18 cellular contexts compared by ENCODE assay signal in the genomic region with DNA sequence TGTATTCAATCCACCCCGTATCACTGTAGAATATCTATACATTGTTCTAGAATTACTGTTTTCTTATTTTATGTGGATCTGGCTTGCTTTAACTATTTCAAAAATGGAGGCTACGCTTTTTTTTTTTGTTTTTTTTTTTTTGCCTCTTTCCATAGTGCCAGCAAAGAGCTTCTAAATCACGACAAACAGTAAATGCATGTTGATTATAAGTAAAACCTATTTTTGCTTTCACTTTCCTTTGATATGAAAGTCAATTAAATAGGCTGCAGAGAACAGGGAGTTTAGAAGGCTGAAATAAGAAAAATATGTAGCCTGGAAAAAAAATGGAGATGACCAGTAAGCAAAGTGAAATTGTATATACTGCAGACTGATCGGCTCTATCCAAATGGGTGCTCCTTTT.
DNase-seq lines count a peak whose midpoint lies in the region; ATAC-seq and TF ChIP-seq lines count a peak whose summit lies in the region.
"Had no signal": no experiment of that assay in that cellular context is flagged by ENCODE, and none has a peak within 500 bp of the region (broad histone marks: within the 10 kb centered on the region; RNA-seq: fewer than 3 reads in every experiment).

No MANE protein-coding gene starts in this region.

- no peak for DNase-seq in activated naive CD4-positive, alpha-beta T cell treated with anti-CD3 and anti-CD28 coated beads for 36 hours
- no peak for DNase-seq in activated naive CD4-positive, alpha-beta T cell treated with anti-CD3 and anti-CD28 coated beads, Interleukin-2, amount 50 U/mL, for 16 hours
- no peak for DNase-seq in activated naive CD8-positive, alpha-beta T cell treated with anti-CD3 and anti-CD28 coated beads for 36 hours
- DNase-seq in spleen (no peak), SW480 (ENCODE audit: low spot score) (no peak), epidermal melanocyte (ENCODE audit: insufficient read length, low spot score) (no peak)
- DNase-seq: Caco-2, dermis blood vessel endothelial cell, MV-4-11, NCI-H187 treated with DMSO at 0.1 percent for 48 hours had no signal

- peak overlapping the region; percentile 92 for H3K4me2 ChIP-seq in OCI-LY3 (ENCODE audit: low read length)

- H3K36me3 Mint-ChIP-seq in activated naive CD4-positive, alpha-beta T cell treated with anti-CD3 and anti-CD28 coated beads for 36 hours (ENCODE audit: low read depth): peaks cover 24% of the 10 kb centered on the region
- peaks cover 28% of the 10 kb centered on the region for H3K36me3 Mint-ChIP-seq in activated naive CD8-positive, alpha-beta T cell treated with anti-CD3 and anti-CD28 coated beads for 36 hours
- H3K36me3 Mint-ChIP-seq: mesothelial cell of epicardium had no signal

- CTCF ChIA-PET in activated naive CD4-positive, alpha-beta T cell treated with anti-CD3 and anti-CD28 coated beads for 36 hours (lab: Charles Lee): interaction anchor here (0.6 to 4.6 kb wide), 9 partner anchors 15 to 1603 kb away, joined by 3 to 26 read pairs (median 3); no protein-coding TSS in a partner anchor

- H3K27me3 ChIP-seq in OCI-LY3 (ENCODE audit: low read depth, low read length): no peaks in the 10 kb centered on the region
- H3K27me3 ChIP-seq in spleen (replicated peaks in 1 of 7): no peaks in the 10 kb centered on the region
- H3K27me3 ChIP-seq: breast epithelium, gastroesophageal sphincter, right atrium auricular region had no signal

- no peak for TF ChIP-seq POLR2A in spleen (IDR thresholded peaks at IDR 0.05)

- intact Hi-C loops in activated naive CD4-positive, alpha-beta T cell treated with anti-CD3 and anti-CD28 coated beads for 36 hours (cut with micrococcal nuclease): no loop called here
- intact Hi-C loops in spleen (cut with DNase I; ENCODE audit: low total_unique reads): no loop called here

- peak overlapping the region; percentile 6; the same call in 1 of the 2 replicates for H2AFZ ChIP-seq in OCI-LY3 (ENCODE audit: low read depth, low read length)

- H3K4me1 ChIP-seq in OCI-LY3 (ENCODE audit: low read length) (peaks cover 87% of the 10 kb centered on the region), spleen (peaks cover 22 to 81% (median 66%) of the 10 kb centered on the region in 6 donors)
- H3K4me1 ChIP-seq: breast epithelium, HAP-1 had no signal

- peak overlapping the region; percentile 64 for H3K9ac ChIP-seq in OCI-LY3 (ENCODE audit: low read length)

- no peaks in the 10 kb centered on the region for H3K27me3 Mint-ChIP-seq in activated naive CD4-positive, alpha-beta T cell treated with anti-CD3 and anti-CD28 coated beads for 36 hours (ENCODE audit: low read depth)
- no peaks in the 10 kb centered on the region for H3K27me3 Mint-ChIP-seq in activated naive CD8-positive, alpha-beta T cell treated with anti-CD3 and anti-CD28 coated beads for 36 hours

- peak overlapping the region; percentile 87 for H3K27ac ChIP-seq in OCI-LY3 (ENCODE audit: low read length)
- H3K27ac ChIP-seq in spleen: peak overlapping the region; percentile 21 to 74 (median 60)
- H3K27ac ChIP-seq: breast epithelium, gastroesophageal sphincter, right atrium auricular region, RWPE1 had no signal

- 52 to 69% (median 65%) methylated on average over 4 of the region's 4 CpGs for WGBS in spleen, 5 donors

- no peaks in the 10 kb centered on the region for H3K79me2 ChIP-seq in OCI-LY3 (ENCODE audit: low read length)

- TF ChIP-seq CTCF in OCI-LY3 (IDR thresholded peaks at IDR 0.05; ENCODE audit: low read depth, low read length) (no peak), spleen (IDR thresholded peaks at IDR 0.05 in 8 of 11, conservative IDR thresholded peaks at IDR 0.05 in 3 of 11) (no peak)

- peak overlapping the region; percentile 92 for H3K27ac Mint-ChIP-seq in activated naive CD4-positive, alpha-beta T cell treated with anti-CD3 and anti-CD28 coated beads for 36 hours
- peak overlapping the region; percentile 89 for H3K27ac Mint-ChIP-seq in activated naive CD8-positive, alpha-beta T cell treated with anti-CD3 and anti-CD28 coated beads for 36 hours
- H3K27ac Mint-ChIP-seq: mesothelial cell of epicardium had no signal

- H3K4me1 Mint-ChIP-seq in activated naive CD4-positive, alpha-beta T cell treated with anti-CD3 and anti-CD28 coated beads for 36 hours (ENCODE audit: low read depth): peaks cover 88% of the 10 kb centered on the region
- H3K4me1 Mint-ChIP-seq in activated naive CD8-positive, alpha-beta T cell treated with anti-CD3 and anti-CD28 coated beads for 36 hours: peaks cover 83% of the 10 kb centered on the region

- no peaks in the 10 kb centered on the region for H3K9me3 ChIP-seq in OCI-LY3 (ENCODE audit: insufficient read depth, low read length)
- H3K9me3 ChIP-seq in spleen: no peaks in the 10 kb centered on the region
- H3K9me3 ChIP-seq: breast epithelium, Caco-2, gastroesophageal sphincter, HAP-1, right atrium auricular region had no signal

- no peaks in the 10 kb centered on the region for H3K9me3 Mint-ChIP-seq in activated naive CD4-positive, alpha-beta T cell treated with anti-CD3 and anti-CD28 coated beads for 36 hours
- peaks cover 3% of the 10 kb centered on the region for H3K9me3 Mint-ChIP-seq in activated naive CD8-positive, alpha-beta T cell treated with anti-CD3 and anti-CD28 coated beads for 36 hours
- H3K9me3 Mint-ChIP-seq: mesothelial cell of epicardium had no signal

- no peak for ATAC-seq in HG02852 (IDR thresholded peaks at IDR 0.05; ENCODE audit: unreplicated experiment)
- ATAC-seq: gastroesophageal sphincter had no signal

- H3K4me3 ChIP-seq in OCI-LY3 (ENCODE audit: low read length): peak overlapping the region; percentile 64
- H3K4me3 ChIP-seq in spleen: peak overlapping the region in 4 of 8 donors; percentile 3 to 33 (median 11)
- H3K4me3 ChIP-seq: breast epithelium, gastroesophageal sphincter, HAP-1, right atrium auricular region had no signal

- H3K4me3 Mint-ChIP-seq in activated naive CD4-positive, alpha-beta T cell treated with anti-CD3 and anti-CD28 coated beads for 36 hours: peak overlapping the region; percentile 59
- H3K4me3 Mint-ChIP-seq in activated naive CD8-positive, alpha-beta T cell treated with anti-CD3 and anti-CD28 coated beads for 36 hours: peak overlapping the region; percentile 64
- H3K4me3 Mint-ChIP-seq: mesothelial cell of epicardium had no signal

- no peaks in the 10 kb centered on the region for H4K20me1 ChIP-seq in OCI-LY3 (ENCODE audit: insufficient read depth, low read length)

- H3K36me3 ChIP-seq in OCI-LY3 (replicated peaks; ENCODE audit: low read depth, low read length) (no peaks in the 10 kb centered on the region), spleen (peaks cover 0 to 3% (median 0%) of the 10 kb centered on the region in 6 donors)
- H3K36me3 ChIP-seq: breast epithelium, gastroesophageal sphincter, HAP-1, right atrium auricular region had no signal
